ENCODE assay signal across 20 cellular contexts in genomic region chr4:20603671-20604313, GRCh38.
A peak's percentile ranks its signal among the peaks of the same experiment; 100 is the strongest.
DNase-seq lines count a peak whose midpoint lies in the region; ATAC-seq, FAIRE-seq and TF ChIP-seq lines count a peak whose summit lies in the region.
"Had no signal": no experiment of that assay in that cellular context is flagged by ENCODE, and none has a peak within 500 bp of the region (broad histone marks: within the 10 kb centered on the region; RNA-seq: fewer than 3 reads in every experiment).

No MANE protein-coding gene starts in this region.

- FAIRE-seq in HTR-8/SVneo (lab: Jason Lieb, UNC), result peak; percentile 40
- FAIRE-seq: colon, GM12878, K562 had no signal

- ATAC-seq in left lung, result no peak
- ATAC-seq: activated CD4-positive, CD25-positive, alpha-beta regulatory T cell treated with anti-CD3 and anti-CD28 coated beads, Interleukin-2, amount 50 U/mL, for 24 hours; esophagus mucosa; GM12878; K562 had no signal

- intact Hi-C loops in left lung (cut with DNase I), result no loop called here

- DNase-seq in AG04450 (ENCODE audit: low read depth, low spot score), result peak; percentile 20
- peak; percentile 30 for DNase-seq in HTR-8/SVneo (ENCODE audit: insufficient read length, low spot score)
- DNase-seq in brain pericyte (ENCODE audit: low read depth, low spot score), result peak; percentile 31
- DNase-seq in iris pigment epithelial cell (ENCODE audit: low read depth), result peak; percentile 86
- no peak for DNase-seq in COLO829 (ENCODE audit: low spot score)
- no peak for DNase-seq in left lung
- DNase-seq in SK-N-DZ (ENCODE audit: low spot score), result no peak
- DNase-seq in cerebellar nuclear complex (lab: John Stamatoyannopoulos, UW), result no peak
- DNase-seq: activated CD8-positive, alpha-beta memory T cell treated with anti-CD3 and anti-CD28 coated beads, Interleukin-2, amount 50 U/mL, for 48 hours; DMS79; NCI-H146; NCI-H510A treated with DMSO at 0.1 percent for 48 hours; occipital lobe; PC-9 had no signal

- no peaks in the 10 kb centered on the region for H3K36me3 ChIP-seq in left lung
- H3K36me3 ChIP-seq: suprapubic skin had no signal

- H3K27ac ChIP-seq in AG04450 (ENCODE audit: low read depth, low read length) (no peak overlapping the region), left lung (no peak overlapping the region)
- H3K27ac ChIP-seq: PC-9, suprapubic skin had no signal

- H3K4me3 ChIP-seq in AG04450 (ENCODE audit: low read depth, low read length), result no peak overlapping the region
- no peak overlapping the region for H3K4me3 ChIP-seq in left lung
- H3K4me3 ChIP-seq: GM12878, K562, PC-9, suprapubic skin had no signal

- H3K27me3 ChIP-seq in AG04450 (ENCODE audit: control insufficient read depth, insufficient read depth, low read length), result no peaks in the 10 kb centered on the region
- no peaks in the 10 kb centered on the region for H3K27me3 ChIP-seq in left lung
- H3K27me3 ChIP-seq: suprapubic skin had no signal

- no peak for TF ChIP-seq CTCF in AG04450 (IDR thresholded peaks at IDR 0.05; ENCODE audit: low read depth, low read length)
- TF ChIP-seq CTCF in left lung (IDR thresholded peaks at IDR 0.05), result no peak

- no peaks in the 10 kb centered on the region for H3K9me3 ChIP-seq in AG04450 (ENCODE audit: control insufficient read depth, insufficient read depth, low read length)
- H3K9me3 ChIP-seq in left lung, result no peaks in the 10 kb centered on the region
- H3K9me3 ChIP-seq: suprapubic skin had no signal

- POLR2A ChIA-PET in AG04450 (lab: Yijun Ruan, JAX), result interaction anchor here (0.6 kb wide), 2 partner anchors 12 to 23 kb away, joined by 3 read pairs; no protein-coding TSS in a partner anchor

- CTCF ChIA-PET in AG04450 (lab: Charles Lee), result interaction anchor here (1.3 kb wide), 1 partner anchor 81 kb away, joined by 3 read pairs; no protein-coding TSS in a partner anchor

- H3K4me1 ChIP-seq in left lung, result no peaks in the 10 kb centered on the region
- H3K4me1 ChIP-seq: suprapubic skin had no signal

Comparison
In these comparisons a context has a peak if more than half of its experiments do, and no peak if none do; other contexts are left out.
1. DNase-seq: peak in AG04450 (single experiment), HTR-8/SVneo (single experiment), brain pericyte (single experiment) and iris pigment epithelial cell (single experiment); none in COLO829 (single experiment), left lung (0 of 2), SK-N-DZ (single experiment) and cerebellar nuclear complex (0 of 2).